In genomic region chr19:45791744-45792481, GRCh38 we compare ENCODE assay signal across 8 cellular contexts. TPM values are rescaled to one million over a fixed set of nuclear protein-coding genes. Genes with fewer than 3 reads are reported as not detected.
A peak's percentile ranks its signal among the peaks of the same experiment; 100 is the strongest.
DNase-seq lines count a peak whose midpoint lies in the region; ATAC-seq and TF ChIP-seq lines count a peak whose summit lies in the region.

No MANE protein-coding gene starts in this region.

- H3K27ac ChIP-seq in CD4-positive, alpha-beta T cell (ENCODE audit: low read depth, low read length), result no peak overlapping the region

- peak overlapping the region; percentile 76 for H3K27ac Mint-ChIP-seq in CD4-positive, alpha-beta T cell
- H3K27ac Mint-ChIP-seq in activated CD8-positive, alpha-beta memory T cell treated with anti-CD3 and anti-CD28 coated beads, Interleukin-2, amount 10 ng/mL, durations not matched to agents 7 days and 5 days, result peak overlapping the region; percentile 79

- peaks cover 52% of the 10 kb centered on the region for H3K4me1 Mint-ChIP-seq in CD4-positive, alpha-beta T cell (ENCODE audit: low read depth)
- H3K4me1 Mint-ChIP-seq in activated CD8-positive, alpha-beta memory T cell treated with anti-CD3 and anti-CD28 coated beads, Interleukin-2, amount 10 ng/mL, durations not matched to agents 7 days and 5 days, result peaks cover 26% of the 10 kb centered on the region

- peaks cover 13% of the 10 kb centered on the region for H3K36me3 ChIP-seq in H7 (replicated peaks; ENCODE audit: control insufficient read depth, insufficient read depth, low read length)
- peaks cover 12% of the 10 kb centered on the region for H3K36me3 ChIP-seq in iPS-15b (ENCODE audit: control insufficient read depth, insufficient read depth, low read length)

- peaks cover 46% of the 10 kb centered on the region for H3K36me3 Mint-ChIP-seq in CD4-positive, alpha-beta T cell (ENCODE audit: low read depth)
- peaks cover 28% of the 10 kb centered on the region for H3K36me3 Mint-ChIP-seq in activated CD8-positive, alpha-beta memory T cell treated with anti-CD3 and anti-CD28 coated beads, Interleukin-2, amount 10 ng/mL, durations not matched to agents 7 days and 5 days

- CTCF ChIA-PET in CD4-positive, alpha-beta T cell (lab: Charles Lee), result interaction anchor here (1.5 to 2.3 kb wide), 4 partner anchors 13 to 22 kb away, joined by 5 to 17 read pairs (median 9); no protein-coding TSS in a partner anchor
- CTCF ChIA-PET in activated CD8-positive, alpha-beta memory T cell treated with anti-CD3 and anti-CD28 coated beads, Interleukin-2, amount 10 ng/mL, durations not matched to agents 7 days and 5 days (lab: Charles Lee), result interaction anchor here (0.5 to 20.8 kb wide), 9 partner anchors 8 to 125 kb away, joined by 3 to 338 read pairs (median 4); partner anchors contain the start of genes DMPK and SIX5

- intact Hi-C loops in CD4-positive, alpha-beta T cell (cut with DNase I, micrococcal nuclease), result loop anchor here (2.0 to 10.0 kb wide), 2 partner anchors 71 to 203 kb away; partner anchors contain the start of genes CCDC61 (in 1 of the 2) and SYMPK (in 1 of the 2)

- no peak for TF ChIP-seq CTCF in CD4-positive, alpha-beta T cell (IDR thresholded peaks at IDR 0.05)

- H3K4me3 Mint-ChIP-seq in CD4-positive, alpha-beta T cell, result peak overlapping the region; percentile 88
- H3K4me3 Mint-ChIP-seq in activated CD8-positive, alpha-beta memory T cell treated with anti-CD3 and anti-CD28 coated beads, Interleukin-2, amount 10 ng/mL, durations not matched to agents 7 days and 5 days, result peak overlapping the region; percentile 82

- POLR2A ChIA-PET in CD4-positive, alpha-beta T cell (lab: Charles Lee), result interaction anchor here (0.9 to 5.5 kb wide), 6 partner anchors 10 to 146 kb away, joined by 3 to 50 read pairs (median 4); partner anchors contain the start of genes DMPK, FBXO46, RSPH6A and SIX5

- H3K4me3 ChIP-seq in H7 (ENCODE audit: insufficient read depth, low read depth, low read length) (peak overlapping the region; percentile 81), iPS-15b (ENCODE audit: low read depth, low read length) (peak overlapping the region; percentile 90)

- peaks cover 31% of the 10 kb centered on the region for H3K27me3 Mint-ChIP-seq in CD4-positive, alpha-beta T cell
- peaks cover 38% of the 10 kb centered on the region for H3K27me3 Mint-ChIP-seq in activated CD8-positive, alpha-beta memory T cell treated with anti-CD3 and anti-CD28 coated beads, Interleukin-2, amount 10 ng/mL, durations not matched to agents 7 days and 5 days

- DNase-seq in CD4-positive, alpha-beta T cell, result no peak
- no peak for DNase-seq in H7
- peak; percentile 56 for DNase-seq in activated CD8-positive, alpha-beta memory T cell treated with anti-CD3 and anti-CD28 coated beads, Interleukin-2, amount 10 ng/mL, durations not matched to agents 7 days and 5 days
- DNase-seq in stimulated activated naive CD8-positive, alpha-beta T cell treated with anti-CD3 and anti-CD28 coated beads, Interleukin-15, Interleukin-2, amounts not matched to agents 100 U/mL and 50 U/mL, for 24 hours, result no peak
- no peak for DNase-seq in NOMO-1 treated with DMSO at 0.1 percent for 48 hours (lab: John Stamatoyannopoulos, UW; ENCODE audit: unreplicated experiment)
- no peak for DNase-seq in HuH-7.5 (ENCODE audit: low spot score)
- no peak for DNase-seq in NCI-H1048 (lab: John Stamatoyannopoulos, UW)

- peaks cover 4% of the 10 kb centered on the region for H3K4me1 ChIP-seq in iPS-15b (ENCODE audit: control insufficient read depth, insufficient read depth, low read length)

- peak overlapping the region; percentile 54 for H3K9ac ChIP-seq in iPS-15b (ENCODE audit: low read depth, low read length)

- no peak for ATAC-seq in CD4-positive, alpha-beta T cell (ENCODE audit: poor library complexity)
- no peak for ATAC-seq in activated CD8-positive, alpha-beta memory T cell treated with anti-CD3 and anti-CD28 coated beads, Interleukin-2, amount 10 ng/mL, durations not matched to agents 7 days and 5 days
- peak; percentile 24 for ATAC-seq in stimulated activated naive CD8-positive, alpha-beta T cell treated with anti-CD3 and anti-CD28 coated beads, Interleukin-15, Interleukin-2, amounts not matched to agents 100 U/mL and 50 U/mL, for 24 hours

- no peaks in the 10 kb centered on the region for H3K9me3 Mint-ChIP-seq in CD4-positive, alpha-beta T cell
- H3K9me3 Mint-ChIP-seq in activated CD8-positive, alpha-beta memory T cell treated with anti-CD3 and anti-CD28 coated beads, Interleukin-2, amount 10 ng/mL, durations not matched to agents 7 days and 5 days (ENCODE audit: low read depth), result no peaks in the 10 kb centered on the region

- H3K27me3 ChIP-seq in CD4-positive, alpha-beta T cell (ENCODE audit: control insufficient read depth, insufficient read depth, low read length), result peaks cover 13% of the 10 kb centered on the region
- no peaks in the 10 kb centered on the region for H3K27me3 ChIP-seq in H7 (ENCODE audit: control insufficient read depth, insufficient read depth, low read length)
- no peaks in the 10 kb centered on the region for H3K27me3 ChIP-seq in iPS-15b (ENCODE audit: control insufficient read depth, insufficient read depth, low read length)

- H3K9me3 ChIP-seq in CD4-positive, alpha-beta T cell (ENCODE audit: control insufficient read depth, low read length), result no peaks in the 10 kb centered on the region
- no peaks in the 10 kb centered on the region for H3K9me3 ChIP-seq in iPS-15b (ENCODE audit: control insufficient read depth, insufficient read depth, low read length)

RNA-seq across cellular contexts. Expression of gene DMWD, which starts 0.7 kb away (rescaled TPM):
- total RNA-seq in CD4-positive, alpha-beta T cell, result 10 to 100 TPM; 28.6 to 31.5 TPM
- total RNA-seq in H7 (2014; rRNA removed; shearing (Covaris generic)), result 35.9 and 47.1 TPM in 2 replicates
- 10 to 100 TPM; 47.0 to 47.9 TPM for total RNA-seq in activated CD8-positive, alpha-beta memory T cell treated with anti-CD3 and anti-CD28 coated beads, Interleukin-2, amount 10 ng/mL, durations not matched to agents 7 days and 5 days

RNA-seq across cellular contexts. Expression of gene DMPK, which starts 9.6 kb away (rescaled TPM):
- 10 to 100 TPM; 24.0 to 24.9 TPM for total RNA-seq in CD4-positive, alpha-beta T cell
- 6.4 and 18.8 TPM in 2 replicates for total RNA-seq in H7 (2014; rRNA removed; shearing (Covaris generic))
- total RNA-seq in activated CD8-positive, alpha-beta memory T cell treated with anti-CD3 and anti-CD28 coated beads, Interleukin-2, amount 10 ng/mL, durations not matched to agents 7 days and 5 days, result 10 to 100 TPM; 26.7 to 31.0 TPM

RNA-seq across cellular contexts. Expression of gene SIX5, which starts 22.9 kb away (rescaled TPM):
- total RNA-seq in CD4-positive, alpha-beta T cell, result under 1 TPM; 0.58 to 0.59 TPM
- 18.7 and 22.0 TPM in 2 replicates for total RNA-seq in H7 (2014; rRNA removed; shearing (Covaris generic))
- 1 to 10 TPM; 1.5 to 2.8 TPM for total RNA-seq in activated CD8-positive, alpha-beta memory T cell treated with anti-CD3 and anti-CD28 coated beads, Interleukin-2, amount 10 ng/mL, durations not matched to agents 7 days and 5 days

RNA-seq across cellular contexts. Expression of gene RSPH6A, which starts 23.2 kb away (rescaled TPM):
- under 1 TPM; 0.17 to 0.25 TPM for total RNA-seq in CD4-positive, alpha-beta T cell
- 0.38 and 0.44 TPM in 2 replicates for total RNA-seq in H7 (2014; rRNA removed; shearing (Covaris generic))
- under 1 TPM; 0.19 to 0.23 TPM for total RNA-seq in activated CD8-positive, alpha-beta memory T cell treated with anti-CD3 and anti-CD28 coated beads, Interleukin-2, amount 10 ng/mL, durations not matched to agents 7 days and 5 days

RNA-seq across cellular contexts. Expression of gene MEIOSIN, which starts 58.7 kb away (rescaled TPM):
- not detected for total RNA-seq in CD4-positive, alpha-beta T cell
- total RNA-seq in H7 (2014; rRNA removed; shearing (Covaris generic)), result not detected in 2 replicates
- not detected for total RNA-seq in activated CD8-positive, alpha-beta memory T cell treated with anti-CD3 and anti-CD28 coated beads, Interleukin-2, amount 10 ng/mL, durations not matched to agents 7 days and 5 days
